In genomic region chr15:90594297-90594696, GRCh38 we compare ENCODE assay signal across 8 cellular contexts.
DNase-seq lines count a peak whose midpoint lies in the region; ATAC-seq, FAIRE-seq and TF ChIP-seq lines count a peak whose summit lies in the region.

No MANE protein-coding gene starts in this region.

- TF ChIP-seq POLR2A in GM19193 (IDR thresholded peaks at IDR 0.05; ENCODE audit: extremely low read depth, insufficient read depth, insufficient read length) (peak; percentile 40), gastroesophageal sphincter (IDR thresholded peaks at IDR 0.05) (no peak)

- peak; percentile 74 for DNase-seq in NCI-H226
- DNase-seq in activated T-cell treated with anti-CD3 and anti-CD28 coated beads, Interleukin-2, amount 50 U/mL, for 1 hour, result peak; percentile 75
- peak; percentile 23 for DNase-seq in small intestine
- DNase-seq in D341Med (ENCODE audit: low spot score), result no peak
- no peak for DNase-seq in brain microvascular endothelial cell
- DNase-seq in retina, result no peak

- no peak for TF ChIP-seq CTCF in gastroesophageal sphincter (IDR thresholded peaks at IDR 0.05)
- no peak for TF ChIP-seq CTCF in brain microvascular endothelial cell (IDR thresholded peaks at IDR 0.05; ENCODE audit: low read depth, low read length, missing control alignments)

- no peak for TF ChIP-seq EP300 in gastroesophageal sphincter (IDR thresholded peaks at IDR 0.05)

- no peaks in the 10 kb centered on the region for H3K36me3 ChIP-seq in gastroesophageal sphincter
- no peaks in the 10 kb centered on the region for H3K36me3 ChIP-seq in small intestine (ENCODE audit: control insufficient read depth in 2 of 2, insufficient read depth in 2 of 2, low read length in 2 of 2)
- no peaks in the 10 kb centered on the region for H3K36me3 ChIP-seq in brain microvascular endothelial cell (replicated peaks)

- H3K4me1 ChIP-seq in gastroesophageal sphincter, result peaks cover 5 to 98% (median 21%) of the 10 kb centered on the region in 3 donors
- peaks cover 0 to 7% of the 10 kb centered on the region in 2 donors for H3K4me1 ChIP-seq in small intestine (ENCODE audit: control insufficient read depth in 2 of 2, insufficient read depth in 1 of 2, low read depth in 1 of 2, low read length in 1 of 2)

- H3K27ac ChIP-seq in gastroesophageal sphincter (peak overlapping the region; percentile 1 to 80 (median 76)), small intestine (ENCODE audit: low read depth in 1 of 2, low read length in 1 of 2) (peak overlapping the region in 1 of 2 donors; percentile 94), brain microvascular endothelial cell (no peak overlapping the region)

- WGBS in gastroesophageal sphincter (ENCODE audit: low coverage in 1 of 2), 2 donors, result 57 to 68% methylated on average over 3 to 6 of the region's 9 CpGs
- 51 to 81% (median 63%) methylated on average over 9 of the region's 9 CpGs for WGBS in small intestine, 3 donors

- no peaks in the 10 kb centered on the region for H3K9me3 ChIP-seq in gastroesophageal sphincter
- no peaks in the 10 kb centered on the region for H3K9me3 ChIP-seq in small intestine (ENCODE audit: control insufficient read depth, low read depth)

- peak; percentile 84 for ATAC-seq in gastroesophageal sphincter

- FAIRE-seq in small intestine (lab: Jason Lieb, UNC), result no peak

- H3K4me3 ChIP-seq in gastroesophageal sphincter, result no peak overlapping the region
- H3K4me3 ChIP-seq in small intestine (ENCODE audit: low read depth in 1 of 2, low read length in 2 of 2), result no peak overlapping the region
- H3K4me3 ChIP-seq in brain microvascular endothelial cell (ENCODE audit: low read depth, low read length), result no peak overlapping the region

- H3K27me3 ChIP-seq in gastroesophageal sphincter (no peaks in the 10 kb centered on the region), small intestine (ENCODE audit: control insufficient read depth in 2 of 2, insufficient read depth in 2 of 2, low read length in 2 of 2) (no peaks in the 10 kb centered on the region), brain microvascular endothelial cell (replicated peaks) (no peaks in the 10 kb centered on the region)

- in situ Hi-C loops in brain microvascular endothelial cell (cut with HindIII; ENCODE audit: low pct_ligation_motif_present, low sequenced_read_pairs), result no loop called here

Comparison
In these comparisons a context has a peak if more than half of its experiments do, and no peak if none do; other contexts are left out.
1. DNase-seq: peak in NCI-H226 (single experiment), activated T-cell treated with anti-CD3 and anti-CD28 coated beads, Interleukin-2, amount 50 U/mL, for 1 hour (single experiment) and small intestine (single experiment); none in D341Med (single experiment), brain microvascular endothelial cell (single experiment) and retina (single experiment).